2 cellular contexts compared by ENCODE assay signal in genomic region chr4:132592340-132592739, GRCh38.
TF ChIP-seq lines count a peak whose summit lies in the region.

No MANE protein-coding gene starts in this region.

TF ChIP-seq in SK-N-SH, 30 proteins besides CTCF, POLR2A, EP300 and RAD21:
- TF ChIP-seq EZH2phosphoT487 (IDR thresholded peaks at IDR 0.05; ENCODE audit: borderline replicate concordance, low read depth) (no peak), NFIC (IDR thresholded peaks at IDR 0.05; ENCODE audit: borderline replicate concordance) (no peak), POLR2AphosphoS5 (IDR thresholded peaks at IDR 0.05; ENCODE audit: low read depth, low read length) (no peak), RFX5 (IDR thresholded peaks at IDR 0.05; ENCODE audit: low read length) (no peak), FOXM1 (IDR thresholded peaks at IDR 0.05; ENCODE audit: low read depth) (no peak), ELF1 (IDR thresholded peaks at IDR 0.05) (no peak), SIN3A (IDR thresholded peaks at IDR 0.05; ENCODE audit: borderline replicate concordance, low read depth, low read length) (no peak), ZBTB33 (IDR thresholded peaks at IDR 0.05; ENCODE audit: borderline replicate concordance, low read depth) (no peak), RCOR1 (IDR thresholded peaks at IDR 0.05; ENCODE audit: low read length) (no peak)

TF ChIP-seq in SK-N-SH treated with all-trans-retinoic acid at 6 μM for 48 hours, 23 proteins besides CTCF, POLR2A, EP300 and RAD21:
- TF ChIP-seq OSR1 (CRISPR knock-in tag; IDR thresholded peaks at IDR 0.05): no peak
- TF ChIP-seq ZNF565 (CRISPR knock-in tag; conservative IDR thresholded peaks at IDR 0.05; ENCODE audit: low read depth): no peak
- no peak for TF ChIP-seq ZNF8 (CRISPR knock-in tag; IDR thresholded peaks at IDR 0.05)
- no peak for TF ChIP-seq ARNTL (CRISPR knock-in tag; IDR thresholded peaks at IDR 0.05; ENCODE audit: borderline replicate concordance, low read depth)
- no peak for TF ChIP-seq ZFP30 (CRISPR knock-in tag; IDR thresholded peaks at IDR 0.05)
